5 cellular contexts compared by ENCODE assay signal in genomic region chr7:119408596-119408995, GRCh38.
"Had no signal": no experiment of that assay in that cellular context is flagged by ENCODE, and none has a peak within 500 bp of the region (broad histone marks: within the 10 kb centered on the region; RNA-seq: fewer than 3 reads in every experiment).

No MANE protein-coding gene starts in this region.

- H3K4me3 ChIP-seq: K562 had no signal

- H3K27ac Mint-ChIP-seq: H9 had no signal

- ATAC-seq: K562 had no signal

- DNase-seq: GOT3, H9, HCEC 1CT, IMR-90 had no signal

- H3K4me3 Mint-ChIP-seq: H9 had no signal
